In the genomic region with DNA sequence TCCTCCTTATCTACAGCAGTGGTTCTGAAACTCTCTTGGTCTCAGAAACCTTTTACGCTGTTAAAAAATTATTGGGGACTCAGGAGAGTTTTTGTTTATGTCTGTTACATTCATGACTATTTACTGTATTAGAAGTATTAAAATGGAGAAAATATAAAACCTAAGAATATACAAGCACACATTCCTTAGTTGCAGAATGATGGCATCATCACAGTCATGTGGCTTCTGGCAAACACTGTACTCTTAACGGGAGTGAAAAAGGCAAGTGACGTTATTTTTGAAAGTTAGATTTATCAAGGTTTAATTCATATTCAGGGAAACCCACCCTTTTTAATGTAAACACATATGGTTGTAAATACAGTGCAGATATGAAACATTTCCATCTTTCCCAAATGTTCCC, we compare ENCODE assay signal across 12 cellular contexts. TPM values are rescaled to one million over a fixed set of nuclear protein-coding genes. Genes with fewer than 3 reads are reported as not detected.
A peak's percentile ranks its signal among the peaks of the same experiment; 100 is the strongest.
DNase-seq lines count a peak whose midpoint lies in the region; ATAC-seq and TF ChIP-seq lines count a peak whose summit lies in the region.
"Had no signal": no experiment of that assay in that cellular context is flagged by ENCODE, and none has a peak within 500 bp of the region (broad histone marks: within the 10 kb centered on the region; RNA-seq: fewer than 3 reads in every experiment).

No MANE protein-coding gene starts in this region.

- no peaks in the 10 kb centered on the region for H3K27me3 ChIP-seq in ACC112 (ENCODE audit: insufficient read depth, low read length)
- H3K27me3 ChIP-seq: BLaER1 had no signal

- peak overlapping the region; percentile 73 for H3K27ac ChIP-seq in ACC112 (ENCODE audit: low read depth, low read length)
- H3K27ac ChIP-seq: BLaER1 had no signal

- no peaks in the 10 kb centered on the region; the same call in 1 of the 2 replicates for H3K36me3 ChIP-seq in ACC112 (ENCODE audit: insufficient read depth, low read length)

- peaks cover 48% of the 10 kb centered on the region for H3K4me1 ChIP-seq in ACC112 (ENCODE audit: control insufficient read depth, insufficient read depth, low read length, unreplicated experiment)

- peaks cover 78% of the 10 kb centered on the region for H3K79me2 ChIP-seq in ACC112 (ENCODE audit: control insufficient read depth, insufficient read depth, low read length, unreplicated experiment)

- no peak for ATAC-seq in effector memory CD8-positive, alpha-beta T cell (replicated peaks)
- ATAC-seq in GM21529 (IDR thresholded peaks at IDR 0.05; ENCODE audit: unreplicated experiment) (no peak), HG03469 (IDR thresholded peaks at IDR 0.05; ENCODE audit: unreplicated experiment) (no peak)

- no peaks in the 10 kb centered on the region for H3K9me3 Mint-ChIP-seq in effector memory CD8-positive, alpha-beta T cell
- peaks cover 2% of the 10 kb centered on the region for H3K9me3 Mint-ChIP-seq in nephron

- peak overlapping the region; percentile 34; the same call in 1 of the 2 replicates for H3K4me3 ChIP-seq in ACC112 (ENCODE audit: low read depth, low read length)
- H3K4me3 ChIP-seq: BLaER1 had no signal

- H3K4me1 Mint-ChIP-seq in effector memory CD8-positive, alpha-beta T cell (ENCODE audit: low read depth in 2 of 2) = peaks cover 24 to 27% of the 10 kb centered on the region in 2 donors
- peaks cover 22% of the 10 kb centered on the region for H3K4me1 Mint-ChIP-seq in nephron

- intact Hi-C loops in posterior cingulate gyrus (cut with DNase I) = no loop called here

- DNase-seq in M059J (ENCODE audit: low read depth) (peak; percentile 34), posterior cingulate gyrus (no peak), NCI-H82 (lab: John Stamatoyannopoulos, UW) (no peak)
- no peak for DNase-seq in effector memory CD8-positive, alpha-beta T cell
- DNase-seq: NCI-H2171; stimulated activated CD4-positive, alpha-beta T cell treated with anti-CD3 and anti-CD28 coated beads, Interleukin-15, amount 100 ng/mL, for 24 hours had no signal

- peak overlapping the region; percentile 4 for H2AFZ ChIP-seq in ACC112 (ENCODE audit: low read length, unreplicated experiment)

- H3K27ac Mint-ChIP-seq in effector memory CD8-positive, alpha-beta T cell = peak overlapping the region; percentile 63 to 69
- peak overlapping the region; percentile 70 to 77 (median 75) for H3K27ac Mint-ChIP-seq in nephron

- TF ChIP-seq CTCF in nephron (IDR thresholded peaks at IDR 0.05; ENCODE audit: unreplicated experiment in 3 of 3) = no peak

- no peaks in the 10 kb centered on the region for H3K27me3 Mint-ChIP-seq in effector memory CD8-positive, alpha-beta T cell
- H3K27me3 Mint-ChIP-seq in nephron (ENCODE audit: low read depth) = no peaks in the 10 kb centered on the region
- H3K27me3 Mint-ChIP-seq: activated naive CD8-positive, alpha-beta T cell had no signal

- H3K36me3 Mint-ChIP-seq in effector memory CD8-positive, alpha-beta T cell (ENCODE audit: insufficient read depth) = peaks cover 3% of the 10 kb centered on the region
- peaks cover 10% of the 10 kb centered on the region for H3K36me3 Mint-ChIP-seq in nephron (ENCODE audit: low read depth)

- H3K4me3 Mint-ChIP-seq in effector memory CD8-positive, alpha-beta T cell = no peak overlapping the region
- H3K4me3 Mint-ChIP-seq in nephron = no peak overlapping the region
- H3K4me3 Mint-ChIP-seq: activated naive CD8-positive, alpha-beta T cell had no signal

RNA-seq across cellular contexts. Expression of a gene that starts 43.7 kb away (rescaled TPM):
- total RNA-seq in M059J (2014; rRNA removed; shearing (Covaris generic)) = 32.4 and 49.4 TPM in 2 replicates
